Comparison of ENCODE assay signal across 7 cellular contexts in the genomic region with DNA sequence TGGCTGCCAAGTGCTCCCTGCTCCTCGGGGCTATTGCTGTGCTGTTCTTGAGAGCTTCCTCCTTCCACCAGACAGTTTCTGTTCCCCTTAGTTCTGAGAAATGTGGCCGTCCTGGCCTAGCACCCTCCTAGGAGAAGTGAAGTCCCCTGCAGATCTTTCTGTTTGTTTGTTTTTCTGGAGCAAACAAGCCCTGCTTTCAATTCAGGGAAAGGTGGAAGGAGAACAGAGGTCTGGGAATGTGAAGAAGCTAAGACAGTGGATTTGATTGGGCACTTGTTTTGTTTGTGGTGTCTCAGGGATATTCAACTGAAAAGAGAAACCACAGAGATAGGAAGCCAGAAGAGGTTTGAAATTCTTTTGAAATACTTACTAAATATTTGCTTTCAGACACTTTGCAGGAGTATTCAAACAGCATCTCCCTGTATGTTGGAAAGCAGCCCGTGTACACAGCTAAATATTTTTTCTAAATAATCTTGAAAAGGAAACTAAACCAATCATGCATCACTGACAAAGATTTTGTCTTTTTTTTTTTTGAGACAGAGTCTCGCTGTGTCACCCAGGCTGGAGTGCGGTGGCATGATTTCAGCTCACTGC. TPM values are rescaled to one million over a fixed set of nuclear protein-coding genes. Genes with fewer than 3 reads are reported as not detected.
A peak's percentile ranks its signal among the peaks of the same experiment; 100 is the strongest.
DNase-seq lines count a peak whose midpoint lies in the region; ATAC-seq, FAIRE-seq and TF ChIP-seq lines count a peak whose summit lies in the region.

No MANE protein-coding gene starts in this region.

- H4K20me1 ChIP-seq in GM23338 (replicated peaks; ENCODE audit: insufficient read depth) (no peaks in the 10 kb centered on the region), Karpas-422 (ENCODE audit: insufficient read depth, low read depth, low read length) (no peaks in the 10 kb centered on the region)

- peak overlapping the region; percentile 2; the same call in 1 of the 2 replicates for H3K27ac Mint-ChIP-seq in GM23338
- H3K27ac Mint-ChIP-seq in immature natural killer cell = peak overlapping the region; percentile 65 to 94 (median 91)

- FAIRE-seq in GM18507 (lab: Jason Lieb, UNC) (peak; percentile 99), RCC 7860 (lab: Jason Lieb, UNC) (no peak)

- H3K27me3 Mint-ChIP-seq in GM23338 (ENCODE audit: insufficient read depth, low read depth, poor library complexity) (no peaks in the 10 kb centered on the region), immature natural killer cell (ENCODE audit: low read depth in 3 of 3) (no peaks in the 10 kb centered on the region)

- H3K27me3 ChIP-seq in GM23338 (ENCODE audit: insufficient read depth) (no peaks in the 10 kb centered on the region), Karpas-422 (ENCODE audit: low read length) (no peaks in the 10 kb centered on the region)

- peaks cover 3% of the 10 kb centered on the region; the same call in 2 of the 3 replicates for H3K36me3 Mint-ChIP-seq in GM23338 (ENCODE audit: low read depth)
- H3K36me3 Mint-ChIP-seq in immature natural killer cell = no peaks in the 10 kb centered on the region

- no peaks in the 10 kb centered on the region for H3F3A ChIP-seq in GM23338 (replicated peaks; ENCODE audit: low read depth)

- H3K79me2 ChIP-seq in GM23338 (replicated peaks; ENCODE audit: insufficient read depth) = no peaks in the 10 kb centered on the region
- no peaks in the 10 kb centered on the region for H3K79me2 ChIP-seq in Karpas-422 (ENCODE audit: low read length)

- H3K4me2 ChIP-seq in GM23338 (0 out of 2 replicates have a peak overlapping the region, but pooled peaks have one; percentile 3), Karpas-422 (ENCODE audit: low read depth, low read length, poor library complexity, severe bottlenecking) (peak overlapping the region; percentile 70)

- H3K36me3 ChIP-seq in GM23338 (ENCODE audit: insufficient read depth) = no peaks in the 10 kb centered on the region
- H3K36me3 ChIP-seq in Karpas-422 (ENCODE audit: insufficient read depth, low read length) = no peaks in the 10 kb centered on the region

- H3K9me3 Mint-ChIP-seq in GM23338 = peaks cover 9% of the 10 kb centered on the region; the same call in 2 of the 3 replicates
- H3K9me3 Mint-ChIP-seq in immature natural killer cell = no peaks in the 10 kb centered on the region

- H3K4me3 ChIP-seq in GM23338 (no peak overlapping the region), Karpas-422 (ENCODE audit: low read length) (peak overlapping the region; percentile 51)

- H3K27ac ChIP-seq in GM23338 (ENCODE audit: low read depth) (peak overlapping the region; percentile 67), Karpas-422 (ENCODE audit: low read length) (peak overlapping the region; percentile 95)

- H3K4me1 ChIP-seq in GM23338 (ENCODE audit: insufficient read depth) = peaks cover 14% of the 10 kb centered on the region
- H3K4me1 ChIP-seq in Karpas-422 (ENCODE audit: low read length) = peaks cover 46% of the 10 kb centered on the region

- TF ChIP-seq CTCF in GM23338 (conservative IDR thresholded peaks at IDR 0.05; ENCODE audit: low read depth in 2 of 2) = no peak

- peak; percentile 58 for DNase-seq in GM18507 (ENCODE audit: extremely low spot score, insufficient read length, low read depth)
- peak; percentile 22 for DNase-seq in GM23338 (ENCODE audit: low spot score)
- peak; percentile 90 for DNase-seq in Karpas-422
- DNase-seq in activated T-cell treated with anti-CD3 and anti-CD28 coated beads, Interleukin-2, amount 50 U/mL, for 1 hour = peak; percentile 24
- DNase-seq in immature natural killer cell = peak in 2 of 3 donors; percentile 8 to 9
- DNase-seq in ureter (ENCODE audit: low spot score) = peak; percentile 53
- no peak for DNase-seq in RCC 7860 (ENCODE audit: low spot score)

- H3K9me2 ChIP-seq in GM23338 (ENCODE audit: insufficient read depth) (0 out of 2 replicates have a peak, but pooled peaks cover 7% of the 10 kb centered on the region), Karpas-422 (replicated peaks; ENCODE audit: insufficient read depth, low read length) (no peaks in the 10 kb centered on the region)

- H3K4me3 Mint-ChIP-seq in GM23338 (no peak overlapping the region), immature natural killer cell (peak overlapping the region; percentile 21 to 83 (median 67))

- H2AFZ ChIP-seq in GM23338 (peak overlapping the region; percentile 68; the same call in 1 of the 2 replicates), Karpas-422 (ENCODE audit: low read length) (0 out of 2 replicates have a peak overlapping the region, but pooled peaks have one; percentile 40)

- H3K4me1 Mint-ChIP-seq in GM23338 (peaks cover 20% of the 10 kb centered on the region), immature natural killer cell (peaks cover 12 to 22% of the 10 kb centered on the region in 2 donors)

- H3K9me3 ChIP-seq in Karpas-422 (ENCODE audit: low read length) = no peaks in the 10 kb centered on the region

- H3K9ac ChIP-seq in Karpas-422 (ENCODE audit: low read length) = peak overlapping the region; percentile 61

- ATAC-seq in GM23338 = peak; percentile 58

TF ChIP-seq in GM23338, 12 proteins besides CTCF, POLR2A, EP300 and RAD21:
- TF ChIP-seq EZH2phosphoT487 (IDR thresholded peaks at IDR 0.05; ENCODE audit: unreplicated experiment) = no peak
- TF ChIP-seq, protein P1, sequence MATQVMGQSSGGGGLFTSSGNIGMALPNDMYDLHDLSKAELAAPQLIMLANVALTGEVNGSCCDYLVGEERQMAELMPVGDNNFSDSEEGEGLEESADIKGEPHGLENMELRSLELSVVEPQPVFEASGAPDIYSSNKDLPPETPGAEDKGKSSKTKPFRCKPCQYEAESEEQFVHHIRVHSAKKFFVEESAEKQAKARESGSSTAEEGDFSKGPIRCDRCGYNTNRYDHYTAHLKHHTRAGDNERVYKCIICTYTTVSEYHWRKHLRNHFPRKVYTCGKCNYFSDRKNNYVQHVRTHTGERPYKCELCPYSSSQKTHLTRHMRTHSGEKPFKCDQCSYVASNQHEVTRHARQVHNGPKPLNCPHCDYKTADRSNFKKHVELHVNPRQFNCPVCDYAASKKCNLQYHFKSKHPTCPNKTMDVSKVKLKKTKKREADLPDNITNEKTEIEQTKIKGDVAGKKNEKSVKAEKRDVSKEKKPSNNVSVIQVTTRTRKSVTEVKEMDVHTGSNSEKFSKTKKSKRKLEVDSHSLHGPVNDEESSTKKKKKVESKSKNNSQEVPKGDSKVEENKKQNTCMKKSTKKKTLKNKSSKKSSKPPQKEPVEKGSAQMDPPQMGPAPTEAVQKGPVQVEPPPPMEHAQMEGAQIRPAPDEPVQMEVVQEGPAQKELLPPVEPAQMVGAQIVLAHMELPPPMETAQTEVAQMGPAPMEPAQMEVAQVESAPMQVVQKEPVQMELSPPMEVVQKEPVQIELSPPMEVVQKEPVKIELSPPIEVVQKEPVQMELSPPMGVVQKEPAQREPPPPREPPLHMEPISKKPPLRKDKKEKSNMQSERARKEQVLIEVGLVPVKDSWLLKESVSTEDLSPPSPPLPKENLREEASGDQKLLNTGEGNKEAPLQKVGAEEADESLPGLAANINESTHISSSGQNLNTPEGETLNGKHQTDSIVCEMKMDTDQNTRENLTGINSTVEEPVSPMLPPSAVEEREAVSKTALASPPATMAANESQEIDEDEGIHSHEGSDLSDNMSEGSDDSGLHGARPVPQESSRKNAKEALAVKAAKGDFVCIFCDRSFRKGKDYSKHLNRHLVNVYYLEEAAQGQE (IDR thresholded peaks at IDR 0.05; ENCODE audit: unreplicated experiment) = no peak

RNA-seq across cellular contexts. Expression of a gene that starts 36.5 kb away (rescaled TPM):
- total RNA-seq in GM23338 (2014; rRNA removed; shearing (Covaris generic)) = 11.7 and 12.0 TPM in 2 replicates
- 9.1 and 11.1 TPM in 2 replicates for polyA plus RNA-seq in GM23338 (2016; fragmentation: Nextera tagmentation; extraction: Ambion mirVana)
- 117 and 134 TPM in 2 replicates for total RNA-seq in Karpas-422 (2014; rRNA removed; shearing (Covaris generic); ENCODE audit: low replicate concordance)
- 10 to 100 TPM; 25.5 to 57.1 (median 55.5) TPM for polyA plus RNA-seq in immature natural killer cell
- 14.2 TPM for total RNA-seq in ureter

RNA-seq across cellular contexts. Expression of a gene that starts 57.8 kb away (rescaled TPM):
- 6.5 and 7.3 TPM in 2 replicates for total RNA-seq in GM23338 (2014; rRNA removed; shearing (Covaris generic))
- polyA plus RNA-seq in GM23338 (2016; fragmentation: Nextera tagmentation; extraction: Ambion mirVana) (2.8 and 3.4 TPM in 2 replicates), immature natural killer cell (10 to 100 TPM in 2 of 3 donors, 1 to 10 TPM in 1; 5.8 to 14.8 (median 13.8) TPM)
- total RNA-seq in Karpas-422 (2014; rRNA removed; shearing (Covaris generic); ENCODE audit: low replicate concordance) = 1.8 and 3.4 TPM in 2 replicates
- 10.1 TPM for total RNA-seq in ureter
